19 cellular contexts compared by ENCODE assay signal in genomic region chr2:69603146-69603743, GRCh38. TPM values are rescaled to one million over a fixed set of nuclear protein-coding genes. Genes with fewer than 3 reads are reported as not detected.
DNase-seq lines count a peak whose midpoint lies in the region; ATAC-seq and TF ChIP-seq lines count a peak whose summit lies in the region.
"Had no signal": no experiment of that assay in that cellular context is flagged by ENCODE, and none has a peak within 500 bp of the region (broad histone marks: within the 10 kb centered on the region; RNA-seq: fewer than 3 reads in every experiment).

No MANE protein-coding gene starts in this region.

- no peak for TF ChIP-seq POLR2A in body of pancreas (IDR thresholded peaks at IDR 0.05)

- H3K36me3 Mint-ChIP-seq in activated CD4-positive, alpha-beta T cell treated with anti-CD3 and anti-CD28 coated beads, Interleukin-2, amount 10 ng/mL, durations not matched to agents 24 days and 14 days (ENCODE audit: low read depth), result peaks cover 39% of the 10 kb centered on the region
- peaks cover 5% of the 10 kb centered on the region for H3K36me3 Mint-ChIP-seq in progenitor cell of endocrine pancreas (ENCODE audit: insufficient read depth)

- no peak overlapping the region for H3K4me3 ChIP-seq in body of pancreas
- H3K4me3 ChIP-seq: A549, ascending aorta, coronary artery, GM12878, PC-9, tibial nerve had no signal

- peaks cover 36% of the 10 kb centered on the region for H3K4me1 ChIP-seq in body of pancreas

- peak overlapping the region in 3 of 4 donors; percentile 37 to 77 (median 68) for H3K27ac ChIP-seq in body of pancreas
- H3K27ac ChIP-seq: A549, epithelial cell of prostate, PC-9, tibial nerve had no signal

- no peaks in the 10 kb centered on the region for H3K36me3 ChIP-seq in body of pancreas (replicated peaks in 1 of 2; ENCODE audit: insufficient read depth in 1 of 2, low read depth in 2 of 2)
- H3K36me3 ChIP-seq: ascending aorta, tibial nerve had no signal

- no peak for DNase-seq in activated CD4-positive, alpha-beta T cell treated with anti-CD3 and anti-CD28 coated beads, Interleukin-2, amount 10 ng/mL, durations not matched to agents 24 days and 14 days
- no peak for DNase-seq in activated CD4-positive, alpha-beta T cell treated with anti-CD3 and anti-CD28 coated beads, Interleukin-2, amount 50 U/mL, for 1 hour
- DNase-seq in HUDEP-2 (lab: John Stamatoyannopoulos, UW; ENCODE audit: unreplicated experiment in 76 of 76), result peak in 40 of 76 experiments; percentile 5 to 65 (median 26)
- DNase-seq in body of pancreas, result no peak
- no peak for DNase-seq in progenitor cell of endocrine pancreas (ENCODE audit: low spot score, unreplicated experiment)
- DNase-seq in NCI-H1436 treated with DMSO at 0.1 percent for 48 hours (lab: John Stamatoyannopoulos, UW), result no peak
- DNase-seq: NCI-H1930; NCI-H69; PC-9; stimulated activated CD4-positive, alpha-beta T cell treated with anti-CD3 and anti-CD28 coated beads, Interleukin-4, amount 100 ng/mL, for 4 hours had no signal

- no peaks in the 10 kb centered on the region for H3K27me3 ChIP-seq in body of pancreas
- H3K27me3 ChIP-seq: ascending aorta, tibial nerve had no signal

- peaks cover 66% of the 10 kb centered on the region for H3K4me1 Mint-ChIP-seq in activated CD4-positive, alpha-beta T cell treated with anti-CD3 and anti-CD28 coated beads, Interleukin-2, amount 10 ng/mL, durations not matched to agents 24 days and 14 days
- peaks cover 3% of the 10 kb centered on the region for H3K4me1 Mint-ChIP-seq in progenitor cell of endocrine pancreas (ENCODE audit: low read depth)

- no peaks in the 10 kb centered on the region for H3K9me3 ChIP-seq in body of pancreas
- H3K9me3 ChIP-seq: ascending aorta had no signal

- ATAC-seq in body of pancreas, result no peak
- no peak for ATAC-seq in GM21576 (IDR thresholded peaks at IDR 0.05; ENCODE audit: unreplicated experiment)
- no peak for ATAC-seq in HG03135 (IDR thresholded peaks at IDR 0.05; ENCODE audit: unreplicated experiment)
- ATAC-seq: A549, GM12878 had no signal

- TF ChIP-seq CTCF in body of pancreas (IDR thresholded peaks at IDR 0.05) (no peak), progenitor cell of endocrine pancreas (IDR thresholded peaks at IDR 0.05; ENCODE audit: unreplicated experiment) (no peak)

- intact Hi-C loops in activated CD4-positive, alpha-beta T cell treated with anti-CD3 and anti-CD28 coated beads, Interleukin-2, amount 10 ng/mL, durations not matched to agents 24 days and 14 days (cut with micrococcal nuclease), result loop anchor here (5.0 kb wide), 1 partner anchor 36 kb away; no protein-coding TSS in a partner anchor
- intact Hi-C loops in body of pancreas (cut with DNase I), result no loop called here

- H3K4me3 Mint-ChIP-seq in activated CD4-positive, alpha-beta T cell treated with anti-CD3 and anti-CD28 coated beads, Interleukin-2, amount 10 ng/mL, durations not matched to agents 24 days and 14 days, result no peak overlapping the region
- H3K4me3 Mint-ChIP-seq in progenitor cell of endocrine pancreas (ENCODE audit: low read depth), result no peak overlapping the region
- H3K4me3 Mint-ChIP-seq: CD14-positive monocyte had no signal

- H3K27ac Mint-ChIP-seq in activated CD4-positive, alpha-beta T cell treated with anti-CD3 and anti-CD28 coated beads, Interleukin-2, amount 10 ng/mL, durations not matched to agents 24 days and 14 days, result peak overlapping the region; percentile 62
- H3K27ac Mint-ChIP-seq in progenitor cell of endocrine pancreas, result peak overlapping the region; percentile 24
- H3K27ac Mint-ChIP-seq: CD14-positive monocyte had no signal

- no peaks in the 10 kb centered on the region for H3K27me3 Mint-ChIP-seq in activated CD4-positive, alpha-beta T cell treated with anti-CD3 and anti-CD28 coated beads, Interleukin-2, amount 10 ng/mL, durations not matched to agents 24 days and 14 days
- no peaks in the 10 kb centered on the region for H3K27me3 Mint-ChIP-seq in progenitor cell of endocrine pancreas

- H3K9me3 Mint-ChIP-seq in activated CD4-positive, alpha-beta T cell treated with anti-CD3 and anti-CD28 coated beads, Interleukin-2, amount 10 ng/mL, durations not matched to agents 24 days and 14 days, result peaks cover 3% of the 10 kb centered on the region
- H3K9me3 Mint-ChIP-seq in progenitor cell of endocrine pancreas (ENCODE audit: low read depth), result peaks cover 5% of the 10 kb centered on the region

- 80 to 85% methylated on average over 4 of the region's 4 CpGs for WGBS in body of pancreas, 2 donors

RNA-seq across cellular contexts. Expression of gene AAK1, which starts 40.3 kb away (rescaled TPM):
- total RNA-seq in activated CD4-positive, alpha-beta T cell treated with anti-CD3 and anti-CD28 coated beads, Interleukin-2, amount 10 ng/mL, durations not matched to agents 24 days and 14 days, result 81.7 and 86.0 TPM in 2 replicates
- total RNA-seq in body of pancreas (10 to 100 TPM; 44.6 to 60.0 TPM), progenitor cell of endocrine pancreas (42.5 and 43.4 TPM in 2 replicates)

Comparison
In these comparisons a context has a peak if more than half of its experiments do, and no peak if none do; other contexts are left out.
1. DNase-seq: peak in HUDEP-2 (40 of 76); none in activated CD4-positive, alpha-beta T cell treated with anti-CD3 and anti-CD28 coated beads, Interleukin-2, amount 10 ng/mL, durations not matched to agents 24 days and 14 days (single experiment), activated CD4-positive, alpha-beta T cell treated with anti-CD3 and anti-CD28 coated beads, Interleukin-2, amount 50 U/mL, for 1 hour (single experiment), body of pancreas (0 of 4), progenitor cell of endocrine pancreas (single experiment) and NCI-H1436 treated with DMSO at 0.1 percent for 48 hours (single experiment).